ENCODE assay signal across 7 cellular contexts in the genomic region with DNA sequence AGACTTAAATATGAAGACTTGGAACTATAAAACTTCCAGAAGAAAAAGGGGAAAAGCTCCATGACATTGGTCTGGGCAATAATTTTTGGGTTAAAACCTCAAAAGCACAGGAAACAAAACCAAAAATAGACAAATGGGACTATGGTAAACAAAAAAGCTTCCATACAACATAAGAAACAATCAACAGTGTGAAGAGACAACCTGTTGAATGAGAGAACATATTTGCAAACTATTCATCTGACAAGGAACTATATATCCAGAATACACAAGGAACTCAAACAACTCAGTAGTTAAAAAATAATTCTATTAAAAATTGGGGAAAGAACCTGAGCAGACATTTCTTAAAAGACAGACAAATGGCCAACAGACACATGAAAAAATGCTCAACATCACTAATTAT.
"Had no signal": no experiment of that assay in that cellular context is flagged by ENCODE, and none has a peak within 500 bp of the region (broad histone marks: within the 10 kb centered on the region; RNA-seq: fewer than 3 reads in every experiment).

No MANE protein-coding gene starts in this region.

- H3K4me3 ChIP-seq: GM12878 had no signal

- FAIRE-seq: G401.6, GM12878, GM12891, GM18507, GM19239 had no signal

- ATAC-seq: GM12878 had no signal

- DNase-seq: GDM1, GF-D8 had no signal
